In genomic region chr3:27714692-27715453, GRCh38 we compare ENCODE assay signal across 10 cellular contexts. TPM values are rescaled to one million over a fixed set of nuclear protein-coding genes. Genes with fewer than 3 reads are reported as not detected.
A peak's percentile ranks its signal among the peaks of the same experiment; 100 is the strongest.
DNase-seq lines count a peak whose midpoint lies in the region; ATAC-seq and TF ChIP-seq lines count a peak whose summit lies in the region.
"Had no signal": no experiment of that assay in that cellular context is flagged by ENCODE, and none has a peak within 500 bp of the region (broad histone marks: within the 10 kb centered on the region; RNA-seq: fewer than 3 reads in every experiment).

No MANE protein-coding gene starts in this region.

- H3K27me3 ChIP-seq in H7 (ENCODE audit: control insufficient read depth, insufficient read depth, low read length): peaks cover 83% of the 10 kb centered on the region

- no peaks in the 10 kb centered on the region for H3K36me3 Mint-ChIP-seq in brain

- peaks cover 96% of the 10 kb centered on the region for H3K27me3 Mint-ChIP-seq in brain

- H3K9me3 Mint-ChIP-seq in brain: peaks cover 0 to 11% (median 5%) of the 10 kb centered on the region in 5 experiments

- H3K4me3 ChIP-seq in H7 (ENCODE audit: insufficient read depth, low read depth, low read length): peak overlapping the region; percentile 33

- peaks cover 34% of the 10 kb centered on the region for H3K4me1 Mint-ChIP-seq in brain

- DNase-seq in AG20443 (ENCODE audit: low spot score) (peak; percentile 56), H7 (peak; percentile 77), myocyte (ENCODE audit: low read depth) (peak; percentile 13), globus pallidus (ENCODE audit: low spot score) (no peak), cerebellar nuclear complex (lab: John Stamatoyannopoulos, UW) (no peak), NCI-H1436 treated with DMSO at 0.1 percent for 48 hours (lab: John Stamatoyannopoulos, UW) (no peak)
- DNase-seq: amygdala, posterior cingulate gyrus had no signal

- no peak for ATAC-seq in GM18511 (IDR thresholded peaks at IDR 0.05; ENCODE audit: unreplicated experiment)

- no peaks in the 10 kb centered on the region for H3K36me3 ChIP-seq in H7 (replicated peaks; ENCODE audit: control insufficient read depth, insufficient read depth, low read length)

- no peak for TF ChIP-seq CTCF in brain (conservative IDR thresholded peaks at IDR 0.05)

- H3K4me3 Mint-ChIP-seq in brain: peak overlapping the region; percentile 90 to 95 (median 94)

- H3K27ac Mint-ChIP-seq in brain: peak overlapping the region in 2 of 5 experiments; percentile 31 to 68

RNA-seq across cellular contexts. Expression of gene EOMES, which starts 7.2 kb away (rescaled TPM):
- 24.0 and 54.9 TPM in 2 replicates for total RNA-seq in H7 (2014; rRNA removed; shearing (Covaris generic))
- not detected for polyA plus RNA-seq in brain (ENCODE audit: insufficient read depth, low read depth, low replicate concordance)
- total RNA-seq in myocyte: not detected in 2 replicates
- polyA plus RNA-seq in myocyte (2012): not detected

Comparison
In these comparisons a context has a peak if more than half of its experiments do, and no peak if none do; other contexts are left out.
1. DNase-seq: peak in AG20443 (single experiment), H7 (single experiment) and myocyte (single experiment); none in globus pallidus (single experiment), cerebellar nuclear complex (0 of 2) and NCI-H1436 treated with DMSO at 0.1 percent for 48 hours (single experiment).
2. RNA of gene EOMES, which starts 7.2 kb away (total RNA-seq): 24.0 to 54.9 TPM in H7; not detected in myocyte; every median in the first group is over 10 times any median in the second.